ENCODE assay signal across 1 cellular context in genomic region chr14:50067723-50068495, GRCh38.
TF ChIP-seq lines count a peak whose summit lies in the region.

No MANE protein-coding gene starts in this region.

TF ChIP-seq in HepG2, 621 proteins besides CTCF, POLR2A, EP300 and RAD21 (continued from another document and continues in another):
- TF ChIP-seq HMGXB3 (CRISPR knock-in tag; IDR thresholded peaks at IDR 0.05; ENCODE audit: borderline replicate concordance) (no peak), FOXA3 (CRISPR knock-in tag; IDR thresholded peaks at IDR 0.05) (0 out of 2 replicates have a peak, but pooled peaks have one; percentile 37), ATF4 (CRISPR knock-in tag; IDR thresholded peaks at IDR 0.05) (no peak), GABPA (IDR thresholded peaks at IDR 0.05; ENCODE audit: low read depth, low read length) (no peak), GABPA (CRISPR knock-in tag; IDR thresholded peaks at IDR 0.05; ENCODE audit: low read depth) (no peak), GRHL1 (CRISPR knock-in tag; conservative IDR thresholded peaks at IDR 0.05) (no peak), KMT2B (CRISPR knock-in tag; IDR thresholded peaks at IDR 0.05) (no peak), SALL2 (CRISPR knock-in tag; IDR thresholded peaks at IDR 0.05) (no peak), ZNF570 (CRISPR knock-in tag; IDR thresholded peaks at IDR 0.05; ENCODE audit: borderline replicate concordance) (no peak), TFDP1 (CRISPR knock-in tag; IDR thresholded peaks at IDR 0.05; ENCODE audit: borderline replicate concordance) (no peak), ZNF512 (CRISPR knock-in tag; IDR thresholded peaks at IDR 0.05) (no peak), NFIC (IDR thresholded peaks at IDR 0.05; ENCODE audit: low read length) (no peak), ZBTB49 (CRISPR knock-in tag; IDR thresholded peaks at IDR 0.05; ENCODE audit: borderline replicate concordance) (no peak), ZNF564 (CRISPR knock-in tag; IDR thresholded peaks at IDR 0.05) (no peak), E2F1 (CRISPR knock-in tag; IDR thresholded peaks at IDR 0.05) (no peak), IKZF4 (CRISPR knock-in tag; IDR thresholded peaks at IDR 0.05; ENCODE audit: borderline replicate concordance, low read depth, not compliant biosample characterization) (no peak), TCF7 (IDR thresholded peaks at IDR 0.05; ENCODE audit: low read depth) (0 out of 2 replicates have a peak, but pooled peaks have one; percentile 17), FOSL1 (CRISPR knock-in tag; IDR thresholded peaks at IDR 0.05; ENCODE audit: borderline replicate concordance) (no peak), KLF9 (CRISPR knock-in tag; IDR thresholded peaks at IDR 0.05; ENCODE audit: low read depth) (no peak), ZC3H4 (CRISPR knock-in tag; IDR thresholded peaks at IDR 0.05; ENCODE audit: borderline replicate concordance) (no peak), ZNF256 (CRISPR knock-in tag; conservative IDR thresholded peaks at IDR 0.05) (no peak), HDAC2 (CRISPR knock-in tag; IDR thresholded peaks at IDR 0.05) (0 out of 2 replicates have a peak, but pooled peaks have one; percentile 30), ZNF839 (CRISPR knock-in tag; IDR thresholded peaks at IDR 0.05; ENCODE audit: borderline replicate concordance) (no peak), ZNF589 (CRISPR knock-in tag; conservative IDR thresholded peaks at IDR 0.05) (no peak), HOXA9 (CRISPR knock-in tag; IDR thresholded peaks at IDR 0.05; ENCODE audit: borderline replicate concordance) (no peak), HMGXB4 (CRISPR knock-in tag; IDR thresholded peaks at IDR 0.05; ENCODE audit: borderline replicate concordance in 1 of 2, low read depth in 1 of 2) (0 out of 4 replicates have a peak, but pooled peaks of 1 of the 2 experiments have one; percentile 23), ATF1 (CRISPR knock-in tag; IDR thresholded peaks at IDR 0.05) (peak; percentile 14; the same call in 1 of the 2 replicates), ZMAT5 (CRISPR knock-in tag; IDR thresholded peaks at IDR 0.05; ENCODE audit: borderline replicate concordance, low read depth) (no peak), MED1 (CRISPR knock-in tag; IDR thresholded peaks at IDR 0.05) (peak; percentile 41; the same call in 1 of the 2 replicates), FOXP4 (CRISPR knock-in tag; IDR thresholded peaks at IDR 0.05) (peak; percentile 22; the same call in 1 of the 2 replicates), XRCC5 (optimal IDR thresholded peaks at IDR 0.05; ENCODE audit: low read length) (no peak), ZFP41 (CRISPR knock-in tag; IDR thresholded peaks at IDR 0.05; ENCODE audit: borderline replicate concordance) (no peak), DBP (CRISPR knock-in tag; IDR thresholded peaks at IDR 0.05; ENCODE audit: not compliant biosample characterization) (no peak), ELF1 (CRISPR knock-in tag; IDR thresholded peaks at IDR 0.05) (0 out of 2 replicates have a peak, but pooled peaks have one; percentile 22), ZNF770 (CRISPR knock-in tag; IDR thresholded peaks at IDR 0.05) (no peak), ZBTB21 (CRISPR knock-in tag; IDR thresholded peaks at IDR 0.05) (no peak), ZNF792 (CRISPR knock-in tag; IDR thresholded peaks at IDR 0.05) (0 out of 2 replicates have a peak, but pooled peaks have one; percentile 59), ZNF619 (CRISPR knock-in tag; IDR thresholded peaks at IDR 0.05) (no peak)
